In genomic region chr12:4159851-4160250, GRCh38 we compare ENCODE assay signal across 17 cellular contexts.
DNase-seq lines count a peak whose midpoint lies in the region; ATAC-seq and TF ChIP-seq lines count a peak whose summit lies in the region.
"Had no signal": no experiment of that assay in that cellular context is flagged by ENCODE, and none has a peak within 500 bp of the region (broad histone marks: within the 10 kb centered on the region; RNA-seq: fewer than 3 reads in every experiment).

No MANE protein-coding gene starts in this region.

- no peak for ATAC-seq in activated CD4-positive, alpha-beta T cell treated with anti-CD3 and anti-CD28 coated beads for 36 hours
- ATAC-seq in CD4-positive, CD25-positive, alpha-beta regulatory T cell (ENCODE audit: low read depth in 2 of 2), result no peak
- ATAC-seq in activated CD8-positive, alpha-beta T cell treated with anti-CD3 and anti-CD28 coated beads for 36 hours, result no peak
- no peak for ATAC-seq in activated naive CD8-positive, alpha-beta T cell treated with anti-CD3 and anti-CD28 coated beads, Interleukin-2, amount 50 U/mL, for 24 hours
- ATAC-seq: K562 had no signal

- intact Hi-C loops in activated CD4-positive, alpha-beta T cell treated with anti-CD3 and anti-CD28 coated beads for 36 hours (cut with DNase I, micrococcal nuclease), result loop anchor here in 1 of 2 experiments (1.0 kb wide), 1 partner anchor 14 kb away; no protein-coding TSS in a partner anchor
- intact Hi-C loops in activated CD8-positive, alpha-beta T cell treated with anti-CD3 and anti-CD28 coated beads for 36 hours (cut with micrococcal nuclease), result no loop called here

- CTCF ChIA-PET in activated CD4-positive, alpha-beta T cell treated with anti-CD3 and anti-CD28 coated beads for 36 hours (lab: Charles Lee), result interaction anchor here (1.4 to 1.5 kb wide), 2 partner anchors 8 to 117 kb away, joined by 5 to 7 read pairs; no protein-coding TSS in a partner anchor
- CTCF ChIA-PET in activated CD4-positive, alpha-beta T cell treated with anti-CD3 and anti-CD28 coated beads, Interleukin-2, amount 10 ng/mL, durations not matched to agents 7 days and 5 days (lab: Charles Lee), result interaction anchor here (1.4 to 2.3 kb wide), 2 partner anchors 18 to 117 kb away, joined by 4 to 6 read pairs; no protein-coding TSS in a partner anchor
- CTCF ChIA-PET in activated CD8-positive, alpha-beta T cell treated with anti-CD3 and anti-CD28 coated beads for 36 hours (lab: Charles Lee), result interaction anchor here (0.8 kb wide), 1 partner anchor 117 kb away, joined by 5 read pairs; no protein-coding TSS in a partner anchor

- peaks cover 65% of the 10 kb centered on the region for H3K4me1 Mint-ChIP-seq in activated CD4-positive, alpha-beta T cell treated with anti-CD3 and anti-CD28 coated beads for 36 hours
- H3K4me1 Mint-ChIP-seq in activated CD4-positive, alpha-beta T cell treated with anti-CD3 and anti-CD28 coated beads, Interleukin-2, amount 10 ng/mL, durations not matched to agents 7 days and 5 days, result peaks cover 61% of the 10 kb centered on the region
- H3K4me1 Mint-ChIP-seq in CD4-positive, CD25-positive, alpha-beta regulatory T cell, result peaks cover 14 to 42% (median 23%) of the 10 kb centered on the region in 4 donors
- peaks cover 60% of the 10 kb centered on the region for H3K4me1 Mint-ChIP-seq in activated CD8-positive, alpha-beta T cell treated with anti-CD3 and anti-CD28 coated beads for 36 hours (ENCODE audit: low read depth)
- peaks cover 69% of the 10 kb centered on the region for H3K4me1 Mint-ChIP-seq in activated naive CD8-positive, alpha-beta T cell treated with anti-CD3 and anti-CD28 coated beads, Interleukin-2, amount 50 U/mL, for 24 hours
- peaks cover 6% of the 10 kb centered on the region for H3K4me1 Mint-ChIP-seq in type B pancreatic cell (ENCODE audit: unreplicated experiment)

- no peak overlapping the region for H3K27ac ChIP-seq in CD4-positive, CD25-positive, alpha-beta regulatory T cell (ENCODE audit: insufficient read depth, low read length, poor library complexity, severe bottlenecking)

- no peaks in the 10 kb centered on the region for H3K27me3 ChIP-seq in CD4-positive, CD25-positive, alpha-beta regulatory T cell (ENCODE audit: control insufficient read depth, insufficient read depth, low read length)

- POLR2A ChIA-PET in activated CD4-positive, alpha-beta T cell treated with anti-CD3 and anti-CD28 coated beads for 36 hours (lab: Charles Lee), result no interaction called here
- POLR2A ChIA-PET in activated CD4-positive, alpha-beta T cell treated with anti-CD3 and anti-CD28 coated beads, Interleukin-2, amount 10 ng/mL, durations not matched to agents 7 days and 5 days (lab: Charles Lee), result no interaction called here
- POLR2A ChIA-PET in activated CD8-positive, alpha-beta T cell treated with anti-CD3 and anti-CD28 coated beads for 36 hours (lab: Charles Lee), result interaction anchor here (1.1 to 3.8 kb wide), 2 partner anchors 14 to 109 kb away, joined by 4 to 21 read pairs; no protein-coding TSS in a partner anchor

- H3K36me3 ChIP-seq in CD4-positive, CD25-positive, alpha-beta regulatory T cell (ENCODE audit: control insufficient read depth, insufficient read depth, low read length), result no peaks in the 10 kb centered on the region

- no peaks in the 10 kb centered on the region for H3K36me3 Mint-ChIP-seq in activated CD4-positive, alpha-beta T cell treated with anti-CD3 and anti-CD28 coated beads for 36 hours (ENCODE audit: low read depth)
- peaks cover 18% of the 10 kb centered on the region for H3K36me3 Mint-ChIP-seq in activated CD4-positive, alpha-beta T cell treated with anti-CD3 and anti-CD28 coated beads, Interleukin-2, amount 10 ng/mL, durations not matched to agents 7 days and 5 days (ENCODE audit: low read depth)
- peaks cover 3% of the 10 kb centered on the region for H3K36me3 Mint-ChIP-seq in CD4-positive, CD25-positive, alpha-beta regulatory T cell
- peaks cover 2% of the 10 kb centered on the region for H3K36me3 Mint-ChIP-seq in activated CD8-positive, alpha-beta T cell treated with anti-CD3 and anti-CD28 coated beads for 36 hours (ENCODE audit: low read depth)
- peaks cover 3% of the 10 kb centered on the region for H3K36me3 Mint-ChIP-seq in activated naive CD8-positive, alpha-beta T cell treated with anti-CD3 and anti-CD28 coated beads, Interleukin-2, amount 50 U/mL, for 24 hours (ENCODE audit: low read depth)
- H3K36me3 Mint-ChIP-seq in type B pancreatic cell, result no peaks in the 10 kb centered on the region
- H3K36me3 Mint-ChIP-seq: CD14-positive monocyte had no signal

- H3K27ac Mint-ChIP-seq in activated CD4-positive, alpha-beta T cell treated with anti-CD3 and anti-CD28 coated beads for 36 hours, result peak overlapping the region; percentile 88
- H3K27ac Mint-ChIP-seq in activated CD4-positive, alpha-beta T cell treated with anti-CD3 and anti-CD28 coated beads, Interleukin-2, amount 10 ng/mL, durations not matched to agents 7 days and 5 days, result no peak overlapping the region
- H3K27ac Mint-ChIP-seq in CD4-positive, CD25-positive, alpha-beta regulatory T cell, result peak overlapping the region in 2 of 3 donors; percentile 24 to 72
- H3K27ac Mint-ChIP-seq in activated CD8-positive, alpha-beta T cell treated with anti-CD3 and anti-CD28 coated beads for 36 hours, result peak overlapping the region; percentile 80
- peak overlapping the region; percentile 59 for H3K27ac Mint-ChIP-seq in activated naive CD8-positive, alpha-beta T cell treated with anti-CD3 and anti-CD28 coated beads, Interleukin-2, amount 50 U/mL, for 24 hours
- no peak overlapping the region for H3K27ac Mint-ChIP-seq in type B pancreatic cell

- peak; percentile 3 for DNase-seq in activated CD4-positive, alpha-beta T cell treated with anti-CD3 and anti-CD28 coated beads for 36 hours
- DNase-seq in activated CD4-positive, alpha-beta T cell treated with anti-CD3 and anti-CD28 coated beads, Interleukin-2, amount 10 ng/mL, durations not matched to agents 7 days and 5 days, result no peak
- no peak for DNase-seq in CD4-positive, CD25-positive, alpha-beta regulatory T cell
- no peak for DNase-seq in activated CD8-positive, alpha-beta T cell treated with anti-CD3 and anti-CD28 coated beads for 36 hours
- DNase-seq in activated naive CD8-positive, alpha-beta T cell treated with anti-CD3 and anti-CD28 coated beads, Interleukin-2, amount 50 U/mL, for 24 hours, result no peak
- DNase-seq in KG1 (lab: John Stamatoyannopoulos, UW), result no peak
- DNase-seq in type B pancreatic cell (ENCODE audit: extremely low spot score, unreplicated experiment), result no peak
- no peak for DNase-seq in activated effector memory CD4-positive, alpha-beta T cell treated with Interleukin-2 at 50 U/mL for 16 hours
- DNase-seq: 8988T, DMS79 treated with DMSO at 0.1 percent for 48 hours, NCI-H1105 treated with DMSO at 0.1 percent for 48 hours, NCI-H1694 treated with DMSO at 0.1 percent for 48 hours, NCI-H2107, NCI-H510A, NCI-H774 had no signal

- H3K27me3 Mint-ChIP-seq in activated CD4-positive, alpha-beta T cell treated with anti-CD3 and anti-CD28 coated beads for 36 hours, result no peaks in the 10 kb centered on the region
- H3K27me3 Mint-ChIP-seq in activated CD4-positive, alpha-beta T cell treated with anti-CD3 and anti-CD28 coated beads, Interleukin-2, amount 10 ng/mL, durations not matched to agents 7 days and 5 days, result no peaks in the 10 kb centered on the region
- H3K27me3 Mint-ChIP-seq in CD4-positive, CD25-positive, alpha-beta regulatory T cell, result no peaks in the 10 kb centered on the region
- H3K27me3 Mint-ChIP-seq in activated CD8-positive, alpha-beta T cell treated with anti-CD3 and anti-CD28 coated beads for 36 hours, result no peaks in the 10 kb centered on the region
- H3K27me3 Mint-ChIP-seq in activated naive CD8-positive, alpha-beta T cell treated with anti-CD3 and anti-CD28 coated beads, Interleukin-2, amount 50 U/mL, for 24 hours, result no peaks in the 10 kb centered on the region
- peaks cover 16% of the 10 kb centered on the region for H3K27me3 Mint-ChIP-seq in type B pancreatic cell

- no peak for TF ChIP-seq CTCF in activated CD8-positive, alpha-beta T cell treated with anti-CD3 and anti-CD28 coated beads for 36 hours (IDR thresholded peaks at IDR 0.05)
- no peak for TF ChIP-seq CTCF in type B pancreatic cell (conservative IDR thresholded peaks at IDR 0.05)

- no peaks in the 10 kb centered on the region for H3K9me3 ChIP-seq in CD4-positive, CD25-positive, alpha-beta regulatory T cell (ENCODE audit: control insufficient read depth in 2 of 2, low read length in 2 of 2)

- no peaks in the 10 kb centered on the region for H3K9me3 Mint-ChIP-seq in activated CD4-positive, alpha-beta T cell treated with anti-CD3 and anti-CD28 coated beads for 36 hours (ENCODE audit: low read depth)
- H3K9me3 Mint-ChIP-seq in activated CD4-positive, alpha-beta T cell treated with anti-CD3 and anti-CD28 coated beads, Interleukin-2, amount 10 ng/mL, durations not matched to agents 7 days and 5 days, result peaks cover 13% of the 10 kb centered on the region
- peaks cover 0 to 2% (median 0%) of the 10 kb centered on the region in 7 donors for H3K9me3 Mint-ChIP-seq in CD4-positive, CD25-positive, alpha-beta regulatory T cell
- H3K9me3 Mint-ChIP-seq in activated CD8-positive, alpha-beta T cell treated with anti-CD3 and anti-CD28 coated beads for 36 hours, result peaks cover 4% of the 10 kb centered on the region
- no peaks in the 10 kb centered on the region for H3K9me3 Mint-ChIP-seq in activated naive CD8-positive, alpha-beta T cell treated with anti-CD3 and anti-CD28 coated beads, Interleukin-2, amount 50 U/mL, for 24 hours
- no peaks in the 10 kb centered on the region for H3K9me3 Mint-ChIP-seq in type B pancreatic cell

- H3K4me1 ChIP-seq in CD4-positive, CD25-positive, alpha-beta regulatory T cell (ENCODE audit: control insufficient read depth, insufficient read depth, low read length, poor library complexity, severe bottlenecking), result peaks cover 18% of the 10 kb centered on the region

- H3K4me3 Mint-ChIP-seq in activated CD4-positive, alpha-beta T cell treated with anti-CD3 and anti-CD28 coated beads for 36 hours, result no peak overlapping the region
- H3K4me3 Mint-ChIP-seq in activated CD4-positive, alpha-beta T cell treated with anti-CD3 and anti-CD28 coated beads, Interleukin-2, amount 10 ng/mL, durations not matched to agents 7 days and 5 days, result no peak overlapping the region
- peak overlapping the region in 1 of 4 donors; percentile 20 for H3K4me3 Mint-ChIP-seq in CD4-positive, CD25-positive, alpha-beta regulatory T cell
- no peak overlapping the region for H3K4me3 Mint-ChIP-seq in activated CD8-positive, alpha-beta T cell treated with anti-CD3 and anti-CD28 coated beads for 36 hours
- no peak overlapping the region for H3K4me3 Mint-ChIP-seq in activated naive CD8-positive, alpha-beta T cell treated with anti-CD3 and anti-CD28 coated beads, Interleukin-2, amount 50 U/mL, for 24 hours
- H3K4me3 Mint-ChIP-seq in type B pancreatic cell, result no peak overlapping the region
- H3K4me3 Mint-ChIP-seq: CD14-positive monocyte had no signal

- H3K4me3 ChIP-seq in CD4-positive, CD25-positive, alpha-beta regulatory T cell (ENCODE audit: low read depth, low read length), result no peak overlapping the region
- H3K4me3 ChIP-seq: K562 had no signal

Comparison
In these comparisons a context has a peak if more than half of its experiments do, and no peak if none do; other contexts are left out.
1. H3K27ac Mint-ChIP-seq: peak in activated CD4-positive, alpha-beta T cell treated with anti-CD3 and anti-CD28 coated beads for 36 hours (single experiment), CD4-positive, CD25-positive, alpha-beta regulatory T cell (2 of 3), activated CD8-positive, alpha-beta T cell treated with anti-CD3 and anti-CD28 coated beads for 36 hours (single experiment) and activated naive CD8-positive, alpha-beta T cell treated with anti-CD3 and anti-CD28 coated beads, Interleukin-2, amount 50 U/mL, for 24 hours (single experiment); none in activated CD4-positive, alpha-beta T cell treated with anti-CD3 and anti-CD28 coated beads, Interleukin-2, amount 10 ng/mL, durations not matched to agents 7 days and 5 days (single experiment) and type B pancreatic cell (single experiment).